Comparison of ENCODE assay signal across 8 cellular contexts in genomic region chr20:45972500-45973183, GRCh38. TPM values are rescaled to one million over a fixed set of nuclear protein-coding genes. Genes with fewer than 3 reads are reported as not detected.
DNase-seq lines count a peak whose midpoint lies in the region; ATAC-seq, FAIRE-seq and TF ChIP-seq lines count a peak whose summit lies in the region.

No MANE protein-coding gene starts in this region.

- DNase-seq in AG09309 (ENCODE audit: low read depth), result no peak
- DNase-seq in SJSA1 (ENCODE audit: low read depth in 1 of 2, low spot score in 2 of 2), result no peak
- no peak for DNase-seq in erythroblast (lab: John Stamatoyannopoulos, UW)
- no peak for DNase-seq in pancreas
- no peak for DNase-seq in midbrain (lab: John Stamatoyannopoulos, UW)
- DNase-seq in T-helper 9 cell, result no peak

- H3K27me3 ChIP-seq in SJSA1 (replicated peaks) (no peaks in the 10 kb centered on the region), pancreas (no peaks in the 10 kb centered on the region)

- no peaks in the 10 kb centered on the region for H3K9me3 ChIP-seq in SJSA1 (replicated peaks)
- no peaks in the 10 kb centered on the region for H3K9me3 ChIP-seq in pancreas

- H3K27ac ChIP-seq in SJSA1 (peak overlapping the region; percentile 100), pancreas (peak overlapping the region; percentile 99 to 100 (median 99))

- intact Hi-C loops in pancreas (cut with DNase I), result no loop called here

- peak; percentile 79 for ATAC-seq in GM19351 (IDR thresholded peaks at IDR 0.05; ENCODE audit: unreplicated experiment)
- no peak for ATAC-seq in pancreas
- ATAC-seq in HG03175 (IDR thresholded peaks at IDR 0.05; ENCODE audit: unreplicated experiment), result no peak

- peak; percentile 92 for FAIRE-seq in pancreas (lab: Jason Lieb, UNC)

- peak overlapping the region; percentile 38 for H3K4me3 ChIP-seq in AG09309 (ENCODE audit: control insufficient read depth, low read depth, low read length)
- H3K4me3 ChIP-seq in SJSA1, result peak overlapping the region; percentile 69
- H3K4me3 ChIP-seq in pancreas, result peak overlapping the region in 2 of 4 donors; percentile 71 to 77

- TF ChIP-seq POLR2A in erythroblast (IDR thresholded peaks at IDR 0.05; ENCODE audit: low read length), result peak; percentile 76

- 43% methylated on average over 29 of the region's 29 CpGs for WGBS in pancreas, 2 donors

- H3K36me3 ChIP-seq in SJSA1 (peaks cover 31% of the 10 kb centered on the region), pancreas (peaks cover 0 to 4% (median 0%) of the 10 kb centered on the region in 3 donors)

- TF ChIP-seq CTCF in AG09309 (IDR thresholded peaks at IDR 0.05; ENCODE audit: control insufficient read depth, insufficient read depth, low read depth, low read length, missing control alignments) (no peak), pancreas (IDR thresholded peaks at IDR 0.05) (no peak)

- H3K4me1 ChIP-seq in SJSA1 (replicated peaks) (peaks cover 26% of the 10 kb centered on the region), pancreas (peaks cover 0 to 20% (median 8%) of the 10 kb centered on the region in 3 donors)

RNA-seq across cellular contexts. Expression of gene ZNF335, which starts 0.6 kb away (rescaled TPM):
- 8.1 and 12.2 TPM in 2 replicates for total RNA-seq in SJSA1 (2014; rRNA removed; shearing (Covaris generic))
- 10 to 100 TPM in 2 of 6 donors, 1 to 10 TPM in 4; 7.4 to 11.0 (median 7.5) TPM for total RNA-seq in pancreas
- polyA plus RNA-seq in pancreas, result 10 to 100 TPM; 24.4 to 27.4 TPM

RNA-seq across cellular contexts. Expression of gene MMP9, which starts 36.1 kb away (rescaled TPM):
- total RNA-seq in SJSA1 (2014; rRNA removed; shearing (Covaris generic)), result not detected in 2 replicates
- 1 to 10 TPM in 1 of 6 donors, under 1 TPM in 4, not detected in 1; 0.19 to 1.3 (median 0.29) TPM for total RNA-seq in pancreas
- under 1 TPM; 0.19 to 0.21 TPM for polyA plus RNA-seq in pancreas

RNA-seq across cellular contexts. Expression of gene PCIF1, which starts 38.2 kb away (rescaled TPM):
- 5.2 and 9.6 TPM in 2 replicates for total RNA-seq in SJSA1 (2014; rRNA removed; shearing (Covaris generic))
- 10 to 100 TPM; 13.3 to 19.2 (median 17.7) TPM for total RNA-seq in pancreas
- 10 to 100 TPM; 22.9 to 34.9 TPM for polyA plus RNA-seq in pancreas

RNA-seq across cellular contexts. Expression of gene SLC12A5, which starts 56.4 kb away (rescaled TPM):
- not detected in 2 replicates for total RNA-seq in SJSA1 (2014; rRNA removed; shearing (Covaris generic))
- 1 to 10 TPM in 4 of 6 donors, under 1 TPM in 2; 0.35 to 2.2 (median 1.3) TPM for total RNA-seq in pancreas
- polyA plus RNA-seq in pancreas, result 10 to 100 TPM; 12.9 to 21.5 TPM
